8 cellular contexts compared by ENCODE assay signal in the genomic region with DNA sequence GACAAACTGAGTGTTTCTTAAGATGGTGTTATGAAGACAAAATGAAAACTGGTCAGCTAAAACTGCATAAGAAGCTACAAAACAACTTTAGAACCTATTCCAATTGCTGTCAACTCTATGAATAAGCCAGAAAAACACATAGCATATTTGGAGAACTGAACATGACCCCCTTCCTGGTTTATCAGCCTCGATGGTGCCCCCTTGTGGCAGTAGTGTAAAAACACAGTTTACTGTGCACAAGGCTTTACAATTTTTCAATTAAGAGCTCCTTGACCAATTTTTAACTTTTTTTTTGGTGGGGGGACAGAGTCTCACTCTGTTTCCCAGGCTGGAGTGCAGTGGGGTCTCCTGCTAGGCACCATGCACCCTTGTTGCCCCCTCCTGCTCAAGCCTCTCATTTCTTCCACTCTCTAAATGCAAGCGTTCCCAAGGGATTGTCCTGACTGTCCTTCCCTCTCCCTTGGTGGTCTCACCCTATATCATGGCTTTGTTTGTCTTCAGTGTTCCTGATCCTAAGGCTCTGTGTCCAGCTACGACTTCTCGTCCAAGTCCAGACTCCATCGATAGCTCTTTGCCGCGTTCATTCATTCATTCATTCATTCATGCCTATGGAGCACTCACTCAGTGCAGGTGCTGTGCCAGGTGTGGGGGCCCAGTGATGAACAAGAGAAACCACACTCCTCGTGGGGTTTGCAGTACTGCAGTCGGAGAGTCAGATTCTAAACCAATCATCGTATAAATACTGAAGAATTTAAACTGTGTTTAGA. TPM values are rescaled to one million over a fixed set of nuclear protein-coding genes. Genes with fewer than 3 reads are reported as not detected.
DNase-seq lines count a peak whose midpoint lies in the region; ATAC-seq and TF ChIP-seq lines count a peak whose summit lies in the region.

No MANE protein-coding gene starts in this region.

- H4K20me1 ChIP-seq in MM.1S (ENCODE audit: insufficient read depth, low read length), result peaks cover 6% of the 10 kb centered on the region

- H3K27ac ChIP-seq in MM.1S (ENCODE audit: low read length), result no peak overlapping the region
- H3K27ac ChIP-seq in SJSA1, result no peak overlapping the region
- peak overlapping the region in 3 of 4 donors; percentile 38 to 66 (median 41) for H3K27ac ChIP-seq in gastroesophageal sphincter

- no peak overlapping the region for H2AFZ ChIP-seq in MM.1S (ENCODE audit: low read length)

- H3K4me1 ChIP-seq in MM.1S (ENCODE audit: low read length) (peaks cover 22% of the 10 kb centered on the region), SJSA1 (replicated peaks) (no peaks in the 10 kb centered on the region), gastroesophageal sphincter (peaks cover 0 to 40% (median 13%) of the 10 kb centered on the region in 3 donors)

- no peaks in the 10 kb centered on the region for H3K9me3 ChIP-seq in MM.1S (replicated peaks; ENCODE audit: insufficient read depth, low read length)
- H3K9me3 ChIP-seq in SJSA1 (replicated peaks), result no peaks in the 10 kb centered on the region; the same call in 1 of the 2 replicates
- no peaks in the 10 kb centered on the region for H3K9me3 ChIP-seq in gastroesophageal sphincter

- peaks cover 5% of the 10 kb centered on the region for H3K79me2 ChIP-seq in MM.1S (ENCODE audit: low read length)

- DNase-seq in DMS53 treated with DMSO at 0.1 percent for 48 hours (lab: John Stamatoyannopoulos, UW; ENCODE audit: unreplicated experiment), result peak; percentile 46
- peak; percentile 82 for DNase-seq in MM.1S
- DNase-seq in SJSA1 (ENCODE audit: low read depth in 1 of 2, low spot score in 2 of 2), result peak; percentile 48 to 78
- peak; percentile 49 for DNase-seq in activated effector memory CD4-positive, alpha-beta T cell treated with Interleukin-2 at 50 U/mL for 16 hours
- peak; percentile 63 for DNase-seq in retina

- TF ChIP-seq CTCF in MM.1S (IDR thresholded peaks at IDR 0.05; ENCODE audit: low read length) (peak; percentile 79), gastroesophageal sphincter (IDR thresholded peaks at IDR 0.05) (peak; percentile 75 to 88 (median 80))

- no peak for TF ChIP-seq POLR2A in gastroesophageal sphincter (IDR thresholded peaks at IDR 0.05)

- H3K4me3 ChIP-seq in MM.1S (ENCODE audit: low read length) (no peak overlapping the region), SJSA1 (no peak overlapping the region), gastroesophageal sphincter (no peak overlapping the region)

- H3F3A ChIP-seq in MM.1S (ENCODE audit: insufficient read depth, low read length), result peaks cover 45% of the 10 kb centered on the region

- no peaks in the 10 kb centered on the region for H3K9me2 ChIP-seq in MM.1S (replicated peaks; ENCODE audit: insufficient read depth, low read length)

- H3K9ac ChIP-seq in MM.1S (ENCODE audit: low read length), result no peak overlapping the region

- H3K27me3 ChIP-seq in MM.1S (replicated peaks; ENCODE audit: insufficient read depth, low read length), result no peaks in the 10 kb centered on the region
- no peaks in the 10 kb centered on the region; the same call in 1 of the 2 replicates for H3K27me3 ChIP-seq in SJSA1 (replicated peaks)
- no peaks in the 10 kb centered on the region for H3K27me3 ChIP-seq in gastroesophageal sphincter

- WGBS in gastroesophageal sphincter (ENCODE audit: low coverage in 1 of 2), 2 donors, result 33 to 40% methylated on average over 5 to 7 of the region's 10 CpGs

- no peak for ATAC-seq in gastroesophageal sphincter
- no peak for ATAC-seq in HG03460 (IDR thresholded peaks at IDR 0.05; ENCODE audit: unreplicated experiment)
- no peak for ATAC-seq in HG03139 (IDR thresholded peaks at IDR 0.05; ENCODE audit: unreplicated experiment)

- H3K4me2 ChIP-seq in MM.1S (ENCODE audit: low read depth, low read length), result no peak overlapping the region

- H3K36me3 ChIP-seq in MM.1S (replicated peaks; ENCODE audit: insufficient read depth, low read length) (peaks cover 19% of the 10 kb centered on the region), SJSA1 (peaks cover 44% of the 10 kb centered on the region), gastroesophageal sphincter (peaks cover 0 to 46% of the 10 kb centered on the region in 2 donors)

- no peak for TF ChIP-seq EP300 in gastroesophageal sphincter (IDR thresholded peaks at IDR 0.05)

RNA-seq across cellular contexts. Expression of a gene that starts 7.5 kb away (rescaled TPM):
- 80.1 and 91.0 TPM in 2 replicates for total RNA-seq in SJSA1 (2014; rRNA removed; shearing (Covaris generic))
- 100 to 1,000 TPM; 224 to 331 (median 270) TPM for total RNA-seq in gastroesophageal sphincter

RNA-seq across cellular contexts. Expression of a gene that starts 16.0 kb away (rescaled TPM):
- not detected in 2 replicates for total RNA-seq in SJSA1 (2014; rRNA removed; shearing (Covaris generic))
- total RNA-seq in gastroesophageal sphincter, result not detected

RNA-seq across cellular contexts. Expression of a gene that starts 38.3 kb away (rescaled TPM):
- total RNA-seq in SJSA1 (2014; rRNA removed; shearing (Covaris generic)), result not detected in 2 replicates
- under 1 TPM in 1 of 4 donors, not detected in 3; 0.54 TPM for total RNA-seq in gastroesophageal sphincter

Comparison
In these comparisons a context has a peak if more than half of its experiments do, and no peak if none do; other contexts are left out.
1. H3K27ac ChIP-seq: peak in gastroesophageal sphincter (3 of 4); none in MM.1S (single experiment) and SJSA1 (single experiment).
2. Peak in every context shown above with its lines, with median percentiles within 50 percentile points of each other: DNase-seq.